ENCODE assay signal across 25 cellular contexts in genomic region chr11:122077459-122077858, GRCh38. TPM values are rescaled to one million over a fixed set of nuclear protein-coding genes. Genes with fewer than 3 reads are reported as not detected.
DNase-seq lines count a peak whose midpoint lies in the region; ATAC-seq and TF ChIP-seq lines count a peak whose summit lies in the region.
"Had no signal": no experiment of that assay in that cellular context is flagged by ENCODE, and none has a peak within 500 bp of the region (broad histone marks: within the 10 kb centered on the region; RNA-seq: fewer than 3 reads in every experiment).

No MANE protein-coding gene starts in this region.

- no peaks in the 10 kb centered on the region for H3F3A ChIP-seq in GM23338 (replicated peaks; ENCODE audit: low read depth)

- no peaks in the 10 kb centered on the region for H3K4me1 ChIP-seq in GM23338 (ENCODE audit: insufficient read depth)
- H3K4me1 ChIP-seq: Caco-2 had no signal

- H4K20me1 ChIP-seq in GM23338 (replicated peaks; ENCODE audit: insufficient read depth), result no peaks in the 10 kb centered on the region

- no peaks in the 10 kb centered on the region for H3K9me3 ChIP-seq in MG63
- H3K9me3 ChIP-seq: Caco-2 had no signal

- H3K4me2 ChIP-seq in GM23338, result no peak overlapping the region

- DNase-seq in Ammon's horn (ENCODE audit: low spot score) (peak; percentile 69), inferior parietal cortex (ENCODE audit: extremely low spot score) (peak; percentile 79), substantia nigra (lab: John Stamatoyannopoulos, UW) (peak in 8 of 49 donors; percentile 6 to 38 (median 22)), GM23338 (ENCODE audit: low spot score) (no peak), MG63 (no peak), DMS153 (lab: John Stamatoyannopoulos, UW) (no peak)
- DNase-seq: AML-193; Caco-2; CD8-positive, alpha-beta T cell; DMS 273 treated with DMSO at 0.1 percent for 48 hours; DMS79 treated with DMSO at 0.1 percent for 48 hours; GF-D8; H7; KG1; MM.1S; NCI-H1417; NCI-H1694; NCI-H2081; NCI-H2227 treated with DMSO at 0.1 percent for 48 hours; NCI-H526 treated with DMSO at 0.1 percent for 48 hours; RPMI8226; SHP77 had no signal

- H3K79me2 ChIP-seq in GM23338 (replicated peaks; ENCODE audit: insufficient read depth), result no peaks in the 10 kb centered on the region

- H3K9me2 ChIP-seq in GM23338 (ENCODE audit: insufficient read depth), result no peaks in the 10 kb centered on the region

- ATAC-seq in GM23338, result no peak
- ATAC-seq: CD8-positive, alpha-beta T cell had no signal

- H2AFZ ChIP-seq in GM23338, result no peak overlapping the region

- H3K27me3 Mint-ChIP-seq in GM23338 (ENCODE audit: insufficient read depth, low read depth, poor library complexity), result no peaks in the 10 kb centered on the region

- H3K36me3 ChIP-seq in GM23338 (ENCODE audit: insufficient read depth), result no peaks in the 10 kb centered on the region; the same call in 1 of the 2 replicates
- no peaks in the 10 kb centered on the region for H3K36me3 ChIP-seq in MG63

- H3K27me3 ChIP-seq in GM23338 (ENCODE audit: insufficient read depth) (no peaks in the 10 kb centered on the region), MG63 (no peaks in the 10 kb centered on the region)

- H3K27ac Mint-ChIP-seq in GM23338, result no peak overlapping the region
- H3K27ac Mint-ChIP-seq: CD8-positive, alpha-beta T cell had no signal

- H3K4me1 Mint-ChIP-seq in GM23338, result no peaks in the 10 kb centered on the region

- no peak overlapping the region for H3K4me3 ChIP-seq in GM23338
- H3K4me3 ChIP-seq in MG63, result no peak overlapping the region

- H3K27ac ChIP-seq in angular gyrus (ENCODE audit: low read depth, low read length) (peak overlapping the region; percentile 24), substantia nigra (ENCODE audit: low read depth, low read length, poor library complexity, severe bottlenecking) (peak overlapping the region; percentile 62), GM23338 (ENCODE audit: low read depth) (no peak overlapping the region)
- H3K27ac ChIP-seq: C4-2B had no signal

- no peak overlapping the region for H3K4me3 Mint-ChIP-seq in GM23338
- H3K4me3 Mint-ChIP-seq: CD8-positive, alpha-beta T cell had no signal

- no peaks in the 10 kb centered on the region for H3K36me3 Mint-ChIP-seq in GM23338 (ENCODE audit: low read depth)
- H3K36me3 Mint-ChIP-seq: CD8-positive, alpha-beta T cell had no signal

- no peaks in the 10 kb centered on the region for H3K9me3 Mint-ChIP-seq in GM23338

- TF ChIP-seq CTCF in GM23338 (conservative IDR thresholded peaks at IDR 0.05; ENCODE audit: low read depth in 2 of 2), result no peak

TF ChIP-seq in GM23338, 12 proteins besides CTCF, POLR2A, EP300 and RAD21 (continues in another document):
- TF ChIP-seq ZNF331 (CRISPR knock-in tag; IDR thresholded peaks at IDR 0.05; ENCODE audit: low read depth), result no peak
- TF ChIP-seq REST (IDR thresholded peaks at IDR 0.05; ENCODE audit: unreplicated experiment), result no peak
- no peak for TF ChIP-seq EZH2 (IDR thresholded peaks at IDR 0.05; ENCODE audit: low read depth, unreplicated experiment)
- no peak for TF ChIP-seq NANOG (IDR thresholded peaks at IDR 0.05; ENCODE audit: borderline replicate concordance)
- TF ChIP-seq POLR2AphosphoS5 (IDR thresholded peaks at IDR 0.05; ENCODE audit: low read depth), result no peak
- no peak for TF ChIP-seq EZH2phosphoT487 (IDR thresholded peaks at IDR 0.05; ENCODE audit: unreplicated experiment)
- no peak for TF ChIP-seq STAT1 (IDR thresholded peaks at IDR 0.05; ENCODE audit: unreplicated experiment)
- TF ChIP-seq JUNB (IDR thresholded peaks at IDR 0.05; ENCODE audit: unreplicated experiment), result no peak
- no peak for TF ChIP-seq ZNF462 (CRISPR knock-in tag; IDR thresholded peaks at IDR 0.05)
- TF ChIP-seq CREB1 (CRISPR knock-in tag; IDR thresholded peaks at IDR 0.05; ENCODE audit: low read depth), result no peak

RNA-seq across cellular contexts. Expression of gene BLID, which starts 38.6 kb away (rescaled TPM):
- total RNA-seq in GM23338 (2014; rRNA removed; shearing (Covaris generic)), result not detected in 2 replicates
- not detected in 2 replicates for polyA plus RNA-seq in GM23338 (2016; fragmentation: Nextera tagmentation; extraction: Ambion mirVana)
- not detected in 2 replicates for total RNA-seq in MG63 (2014; rRNA removed; shearing (Covaris generic); ENCODE audit: low replicate concordance)
- total RNA-seq: Caco-2; CD8-positive, alpha-beta T cell; H7; NCI-H460 had no signal

Comparison
In these comparisons a context has a peak if more than half of its experiments do, and no peak if none do; other contexts are left out.
1. DNase-seq: peak in Ammon's horn (single experiment) and inferior parietal cortex (single experiment); none in GM23338 (single experiment), MG63 (single experiment) and DMS153 (single experiment).